22 cellular contexts compared by ENCODE assay signal in genomic region chr2:15810451-15811150, GRCh38.
"Had no signal": no experiment of that assay in that cellular context is flagged by ENCODE, and none has a peak within 500 bp of the region (broad histone marks: within the 10 kb centered on the region; RNA-seq: fewer than 3 reads in every experiment).

No MANE protein-coding gene starts in this region.

- H3K4me3 Mint-ChIP-seq: activated B cell treated with CpG ODN at 0.5 μM for 24 hours; activated CD4-positive, alpha-beta T cell treated with anti-CD3 and anti-CD28 coated beads for 36 hours; activated naive CD8-positive, alpha-beta T cell treated with anti-CD3 and anti-CD28 coated beads for 36 hours; activated T-cell treated with anti-CD3 and anti-CD28 coated beads, Interleukin-2, amount 50 U/mL, for 4 hours; dendritic cell treated with granulocyte-macrophage colony-stimulating factor and Interleukin-4, amounts not matched to agents 40 ng/mL and 50 ng/mL, for 4 days; naive thymus-derived CD4-positive, alpha-beta T cell; stimulated activated effector memory CD8-positive, alpha-beta T cell treated with anti-CD3 and anti-CD28 coated beads, Interleukin-12 subunit alpha, Interleukin-12 subunit beta, amount 100 ng/mL, for 72 hours; stimulated activated naive CD8-positive, alpha-beta T cell treated with anti-CD3 and anti-CD28 coated beads, Interleukin-15, amount 100 ng/mL, for 72 hours had no signal

- H3K27ac Mint-ChIP-seq: activated B cell treated with CpG ODN at 0.5 μM for 24 hours; activated CD4-positive, alpha-beta T cell treated with anti-CD3 and anti-CD28 coated beads for 36 hours; activated naive CD8-positive, alpha-beta T cell treated with anti-CD3 and anti-CD28 coated beads for 36 hours; dendritic cell treated with granulocyte-macrophage colony-stimulating factor and Interleukin-4, amounts not matched to agents 40 ng/mL and 50 ng/mL, for 4 days; naive thymus-derived CD4-positive, alpha-beta T cell; stimulated activated effector memory CD8-positive, alpha-beta T cell treated with anti-CD3 and anti-CD28 coated beads, Interleukin-12 subunit alpha, Interleukin-12 subunit beta, amount 100 ng/mL, for 72 hours; stimulated activated naive CD8-positive, alpha-beta T cell treated with anti-CD3 and anti-CD28 coated beads, Interleukin-15, amount 100 ng/mL, for 72 hours had no signal

- ATAC-seq: activated CD4-positive, alpha-beta T cell treated with anti-CD3 and anti-CD28 coated beads for 36 hours; activated T-cell treated with anti-CD3 and anti-CD28 coated beads, Interleukin-2, amount 50 U/mL, for 4 hours; lower lobe of right lung; naive thymus-derived CD4-positive, alpha-beta T cell; sciatic nerve; stimulated activated effector memory CD8-positive, alpha-beta T cell treated with anti-CD3 and anti-CD28 coated beads, Interleukin-12 subunit alpha, Interleukin-12 subunit beta, amount 100 ng/mL, for 72 hours; stimulated activated naive CD8-positive, alpha-beta T cell treated with anti-CD3 and anti-CD28 coated beads, Interleukin-15, amount 100 ng/mL, for 72 hours had no signal

- DNase-seq: activated B cell treated with CpG ODN at 0.5 μM for 24 hours; activated CD4-positive, alpha-beta T cell treated with anti-CD3 and anti-CD28 coated beads for 36 hours; activated CD4-positive, alpha-beta T cell treated with anti-CD3 and anti-CD28 coated beads, Interleukin-2, amount 50 U/mL, for 4 hours; activated CD8-positive, alpha-beta memory T cell treated with anti-CD3 and anti-CD28 coated beads for 24 hours; activated CD8-positive, alpha-beta memory T cell treated with anti-CD3 and anti-CD28 coated beads, Interleukin-2, amount 50 U/mL, for 4 hours; activated naive CD4-positive, alpha-beta T cell treated with Interleukin-2 at 50 U/mL for 16 hours; activated naive CD8-positive, alpha-beta T cell treated with anti-CD3 and anti-CD28 coated beads for 36 hours; activated T-cell treated with anti-CD3 and anti-CD28 coated beads, Interleukin-2, amount 50 U/mL, for 4 hours; caudate nucleus; effector CD4-positive, alpha-beta T cell; lower lobe of right lung; naive thymus-derived CD4-positive, alpha-beta T cell; small intestine; stimulated activated CD4-positive, alpha-beta T cell treated with anti-CD3 and anti-CD28 coated beads, Interleukin-2, amount 100 ng/mL, for 24 hours; stimulated activated naive CD8-positive, alpha-beta T cell treated with anti-CD3 and anti-CD28 coated beads, Interleukin-15, amount 100 ng/mL, for 72 hours; T1000 had no signal

- H3K9me3 Mint-ChIP-seq: activated B cell treated with CpG ODN at 0.5 μM for 24 hours; activated naive CD8-positive, alpha-beta T cell treated with anti-CD3 and anti-CD28 coated beads for 36 hours; activated T-cell treated with anti-CD3 and anti-CD28 coated beads, Interleukin-2, amount 50 U/mL, for 4 hours; dendritic cell treated with granulocyte-macrophage colony-stimulating factor and Interleukin-4, amounts not matched to agents 40 ng/mL and 50 ng/mL, for 4 days; stimulated activated effector memory CD8-positive, alpha-beta T cell treated with anti-CD3 and anti-CD28 coated beads, Interleukin-12 subunit alpha, Interleukin-12 subunit beta, amount 100 ng/mL, for 72 hours; stimulated activated naive CD8-positive, alpha-beta T cell treated with anti-CD3 and anti-CD28 coated beads, Interleukin-15, amount 100 ng/mL, for 72 hours had no signal

- H3K36me3 ChIP-seq: lower lobe of right lung, SJCRH30, upper lobe of left lung had no signal

- H3K4me3 ChIP-seq: lower lobe of right lung, SJCRH30, upper lobe of left lung had no signal

- H3K27me3 ChIP-seq: SJCRH30, upper lobe of left lung had no signal

- H3K9ac ChIP-seq: parathyroid adenoma had no signal

- H3K27me3 Mint-ChIP-seq: dendritic cell treated with granulocyte-macrophage colony-stimulating factor and Interleukin-4, amounts not matched to agents 40 ng/mL and 50 ng/mL, for 4 days had no signal

- H3K4me1 Mint-ChIP-seq: activated B cell treated with CpG ODN at 0.5 μM for 24 hours; activated CD4-positive, alpha-beta T cell treated with anti-CD3 and anti-CD28 coated beads for 36 hours; activated naive CD8-positive, alpha-beta T cell treated with anti-CD3 and anti-CD28 coated beads for 36 hours; naive thymus-derived CD4-positive, alpha-beta T cell; stimulated activated effector memory CD8-positive, alpha-beta T cell treated with anti-CD3 and anti-CD28 coated beads, Interleukin-12 subunit alpha, Interleukin-12 subunit beta, amount 100 ng/mL, for 72 hours; stimulated activated naive CD8-positive, alpha-beta T cell treated with anti-CD3 and anti-CD28 coated beads, Interleukin-15, amount 100 ng/mL, for 72 hours had no signal

- H3K9me3 ChIP-seq: lower lobe of right lung, SJCRH30, upper lobe of left lung had no signal

- H3K4me1 ChIP-seq: lower lobe of right lung, SJCRH30, upper lobe of left lung had no signal

- H2AFZ ChIP-seq: parathyroid adenoma had no signal

- H3K27ac ChIP-seq: lower lobe of right lung, parathyroid adenoma, SJCRH30, upper lobe of left lung had no signal

- H3K36me3 Mint-ChIP-seq: activated naive CD8-positive, alpha-beta T cell treated with anti-CD3 and anti-CD28 coated beads for 36 hours; naive thymus-derived CD4-positive, alpha-beta T cell; stimulated activated effector memory CD8-positive, alpha-beta T cell treated with anti-CD3 and anti-CD28 coated beads, Interleukin-12 subunit alpha, Interleukin-12 subunit beta, amount 100 ng/mL, for 72 hours had no signal
